ENCODE assay signal across 14 cellular contexts in the genomic region with DNA sequence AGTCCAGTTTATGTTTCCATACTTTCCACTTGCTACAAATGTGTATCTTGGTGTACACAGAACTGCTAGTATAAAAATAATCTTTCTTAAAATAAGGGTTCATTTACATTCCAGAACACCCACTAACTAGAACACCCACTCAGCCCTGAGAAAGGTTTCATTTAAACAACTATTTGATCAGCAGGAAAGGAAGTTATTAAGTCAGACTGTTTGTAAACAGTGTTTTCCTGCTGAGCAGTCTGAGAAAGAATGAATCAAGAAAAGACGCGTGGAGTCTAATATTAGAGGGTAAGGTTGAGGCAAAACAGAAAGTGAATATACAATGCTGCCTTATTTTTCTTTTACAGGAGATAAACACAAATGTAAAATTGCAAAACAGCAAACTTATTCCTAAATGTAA. TPM values are rescaled to one million over a fixed set of nuclear protein-coding genes. Genes with fewer than 3 reads are reported as not detected.
DNase-seq lines count a peak whose midpoint lies in the region; ATAC-seq and TF ChIP-seq lines count a peak whose summit lies in the region.
"Had no signal": no experiment of that assay in that cellular context is flagged by ENCODE, and none has a peak within 500 bp of the region (broad histone marks: within the 10 kb centered on the region; RNA-seq: fewer than 3 reads in every experiment).

No MANE protein-coding gene starts in this region.

- H3K4me1 ChIP-seq in adipocyte (ENCODE audit: control insufficient read depth, insufficient read depth, low read length) (peaks cover 19% of the 10 kb centered on the region), mesodermal cell (ENCODE audit: control insufficient read depth, insufficient read depth, low read length, poor library complexity, severe bottlenecking) (peaks cover 3% of the 10 kb centered on the region), uterus (no peaks in the 10 kb centered on the region)
- H3K4me1 ChIP-seq: suprapubic skin had no signal

- ATAC-seq in GM21825 (IDR thresholded peaks at IDR 0.05; ENCODE audit: unreplicated experiment) (peak; percentile 57), GM21526 (IDR thresholded peaks at IDR 0.05; ENCODE audit: low FRiP score, unreplicated experiment) (no peak)
- ATAC-seq: T-cell had no signal

- H3K36me3 ChIP-seq in adipocyte (ENCODE audit: control insufficient read depth, insufficient read depth, low read length, severe bottlenecking) = no peaks in the 10 kb centered on the region
- peaks cover 29% of the 10 kb centered on the region for H3K36me3 ChIP-seq in mesodermal cell (ENCODE audit: control insufficient read depth, insufficient read depth, low read length)
- H3K36me3 ChIP-seq in uterus = no peaks in the 10 kb centered on the region
- H3K36me3 ChIP-seq: suprapubic skin had no signal

- intact Hi-C loops in uterus (cut with DNase I; ENCODE audit: low total_unique reads) = no loop called here

- peak; percentile 25 for DNase-seq in GM10266 (ENCODE audit: extremely low spot score)
- no peak for DNase-seq in adipocyte (ENCODE audit: low read depth)
- DNase-seq in stimulated activated CD4-positive, alpha-beta T cell treated with anti-CD3 and anti-CD28 coated beads, Interleukin-12 subunit alpha, Interleukin-12 subunit beta, amount 100 ng/mL, for 4 hours = no peak
- DNase-seq in uterus = no peak
- DNase-seq in effector CD8-positive, alpha-beta T cell (lab: John Stamatoyannopoulos, UW) = no peak
- DNase-seq: activated CD4-positive, alpha-beta T cell treated with anti-CD3 and anti-CD28 coated beads for 1 hour; activated naive CD8-positive, alpha-beta T cell treated with anti-CD3 and anti-CD28 coated beads for 36 hours; NCI-H1930; NCI-H526 treated with DMSO at 0.1 percent for 48 hours; T-cell had no signal

- H3K27me3 ChIP-seq in adipocyte (replicated peaks; ENCODE audit: control insufficient read depth, insufficient read depth, low read length) (no peaks in the 10 kb centered on the region), uterus (no peaks in the 10 kb centered on the region)
- H3K27me3 ChIP-seq: suprapubic skin had no signal

- TF ChIP-seq POLR2A in uterus (IDR thresholded peaks at IDR 0.05) = no peak

- TF ChIP-seq CTCF in GM10266 (IDR thresholded peaks at IDR 0.05; ENCODE audit: control insufficient read depth, insufficient read depth, low read depth, missing control alignments) (no peak), uterus (IDR thresholded peaks at IDR 0.05) (no peak)

- H3K4me3 ChIP-seq in adipocyte (ENCODE audit: low read length) (peak overlapping the region; percentile 9), mesodermal cell (ENCODE audit: extremely low read depth, insufficient read depth, low read length, poor library complexity, severe bottlenecking) (no peak overlapping the region), uterus (no peak overlapping the region)
- H3K4me3 ChIP-seq: suprapubic skin had no signal

- H3K9ac ChIP-seq in adipocyte (ENCODE audit: low read length) = no peak overlapping the region

- peak overlapping the region; percentile 1 for H3K27ac ChIP-seq in mesodermal cell (ENCODE audit: low read depth, low read length, severe bottlenecking)
- no peak overlapping the region for H3K27ac ChIP-seq in uterus
- H3K27ac ChIP-seq: suprapubic skin had no signal

- WGBS in mesodermal cell (ENCODE audit: insufficient coverage in 2 of 2), 2 experiments = no CpG with 5 or more reads among the region's 2 CpGs

- H3K9me3 ChIP-seq in adipocyte (ENCODE audit: control insufficient read depth, low read length) = no peaks in the 10 kb centered on the region
- no peaks in the 10 kb centered on the region for H3K9me3 ChIP-seq in mesodermal cell (ENCODE audit: control insufficient read depth, low read length)
- H3K9me3 ChIP-seq in uterus = no peaks in the 10 kb centered on the region
- H3K9me3 ChIP-seq: suprapubic skin had no signal

RNA-seq across cellular contexts. Expression of a gene that starts 32.7 kb away (rescaled TPM):
- polyA plus RNA-seq in mesodermal cell (2013, experiment 1 of 2) = 32.3 TPM
- polyA plus RNA-seq in mesodermal cell (2013, experiment 2 of 2) = 39.0 TPM
- 10 to 100 TPM in 3 of 4 donors, 1 to 10 TPM in 1; 9.2 to 39.9 (median 19.6) TPM for total RNA-seq in uterus
